1 cellular context compared by ENCODE assay signal in the genomic region with DNA sequence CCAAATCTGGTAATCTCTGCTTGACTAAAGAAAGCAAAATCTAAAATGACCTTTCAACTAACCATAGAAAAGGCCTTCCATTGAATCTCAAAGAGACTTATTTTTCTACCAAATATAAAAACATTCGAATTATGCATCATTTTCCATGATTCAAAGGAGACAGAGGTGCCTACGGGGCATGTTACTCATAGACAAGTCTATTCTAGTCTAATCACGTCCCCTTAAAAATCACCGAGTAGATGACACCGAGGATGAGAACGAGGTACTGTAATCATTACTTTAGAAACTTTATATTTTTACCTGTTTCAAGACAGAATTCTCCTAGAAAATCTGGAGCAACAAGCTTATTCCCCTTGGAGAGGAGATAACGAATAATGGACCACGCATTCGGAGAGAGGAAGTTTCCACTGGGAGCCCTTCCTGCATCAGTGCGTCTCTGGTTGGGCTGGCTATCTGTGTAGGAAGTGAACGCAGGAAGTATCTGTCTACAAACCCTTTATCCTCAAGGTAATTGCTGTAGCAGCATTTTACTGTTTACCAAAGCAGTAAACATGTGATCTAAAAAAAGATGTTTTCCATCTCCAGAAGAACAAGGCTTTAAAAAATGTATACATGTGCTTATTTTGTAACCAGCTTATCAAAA.
TF ChIP-seq lines count a peak whose summit lies in the region.

No MANE protein-coding gene starts in this region.

TF ChIP-seq in HepG2, 621 proteins besides CTCF, POLR2A, EP300 and RAD21:
- TF ChIP-seq MAFK (conservative IDR thresholded peaks at IDR 0.05 in 1 of 2, IDR thresholded peaks at IDR 0.05 in 1 of 2; ENCODE audit: low read length in 2 of 2) (0 out of 4 replicates have a peak, but pooled peaks have one; percentile 9 to 17), RFXAP (CRISPR knock-in tag; IDR thresholded peaks at IDR 0.05; ENCODE audit: borderline replicate concordance) (no peak)
TF ChIP-seq in HepG2: peak in this region for 1.
